In genomic region chr10:47484786-47485185, GRCh38 we compare ENCODE assay signal across 22 cellular contexts. TPM values are rescaled to one million over a fixed set of nuclear protein-coding genes. Genes with fewer than 3 reads are reported as not detected.
"Had no signal": no experiment of that assay in that cellular context is flagged by ENCODE, and none has a peak within 500 bp of the region (broad histone marks: within the 10 kb centered on the region; RNA-seq: fewer than 3 reads in every experiment).

No MANE protein-coding gene starts in this region.

RNA-seq across cellular contexts. Expression of gene ANXA8, which starts 0.9 kb away (rescaled TPM):
- total RNA-seq: activated CD4-positive, alpha-beta memory T cell treated with anti-CD3 and anti-CD28 coated beads for 36 hours; activated CD4-positive, alpha-beta T cell treated with anti-CD3 and anti-CD28 coated beads for 36 hours; activated CD8-positive, alpha-beta memory T cell treated with anti-CD3 and anti-CD28 coated beads for 36 hours; activated CD8-positive, alpha-beta T cell treated with anti-CD3 and anti-CD28 coated beads for 36 hours; activated naive CD4-positive, alpha-beta T cell treated with anti-CD3 and anti-CD28 coated beads for 36 hours; activated naive CD4-positive, alpha-beta T cell treated with anti-CD3 and anti-CD28 coated beads, Interleukin-2, amount 50 U/mL, for 72 hours; activated naive CD8-positive, alpha-beta T cell treated with anti-CD3 and anti-CD28 coated beads for 36 hours; activated T-cell treated with anti-CD3 and anti-CD28 coated beads, Interleukin-2, amount 50 U/mL, for 4 hours; activated T-cell treated with anti-CD3 and anti-CD28 coated beads, Interleukin-2, amount 50 U/mL, for 72 hours; activated T-helper 1 cell treated with anti-CD3 and anti-CD28 coated beads, Interleukin-12 subunit alpha, Interleukin-12 subunit beta, Interleukin-2, Interleukin-4 antibody, amounts not matched to agents 30 ng/mL and 10 ng/mL and 1 ng/mL, durations not matched to agents 14 hours and 24 hours and 36 hours; activated T-helper 17 cell treated with anti-CD3 and anti-CD28 coated beads, Interleukin-2, amount 50 U/mL, for 72 hours; body of pancreas; cardiac septum; T-cell; T-helper 17 cell had no signal

RNA-seq across cellular contexts. Expression of gene FAM25G, which starts 6.7 kb away (rescaled TPM):
- total RNA-seq: activated CD4-positive, alpha-beta memory T cell treated with anti-CD3 and anti-CD28 coated beads for 36 hours; activated CD4-positive, alpha-beta T cell treated with anti-CD3 and anti-CD28 coated beads for 36 hours; activated CD8-positive, alpha-beta memory T cell treated with anti-CD3 and anti-CD28 coated beads for 36 hours; activated CD8-positive, alpha-beta T cell treated with anti-CD3 and anti-CD28 coated beads for 36 hours; activated naive CD4-positive, alpha-beta T cell treated with anti-CD3 and anti-CD28 coated beads for 36 hours; activated naive CD4-positive, alpha-beta T cell treated with anti-CD3 and anti-CD28 coated beads, Interleukin-2, amount 50 U/mL, for 72 hours; activated naive CD8-positive, alpha-beta T cell treated with anti-CD3 and anti-CD28 coated beads for 36 hours; activated T-cell treated with anti-CD3 and anti-CD28 coated beads, Interleukin-2, amount 50 U/mL, for 4 hours; activated T-cell treated with anti-CD3 and anti-CD28 coated beads, Interleukin-2, amount 50 U/mL, for 72 hours; activated T-helper 1 cell treated with anti-CD3 and anti-CD28 coated beads, Interleukin-12 subunit alpha, Interleukin-12 subunit beta, Interleukin-2, Interleukin-4 antibody, amounts not matched to agents 30 ng/mL and 10 ng/mL and 1 ng/mL, durations not matched to agents 14 hours and 24 hours and 36 hours; activated T-helper 17 cell treated with anti-CD3 and anti-CD28 coated beads, Interleukin-2, amount 50 U/mL, for 72 hours; adrenal gland; aorta; astrocyte; body of pancreas; breast epithelium; cardiac septum; T-cell; T-helper 1 cell treated with Interleukin-12 subunit alpha and Interleukin-12 subunit beta and Interleukin-4 antibody, amounts not matched to agents 30 ng/mL and 1 ng/mL, for 36 hours; T-helper 17 cell; T-helper 2 cell treated with Interferon-gamma antibody and Interleukin-4, amounts not matched to agents 100 ng/mL and 5 ng/mL, for 36 hours; WTC11 had no signal
- polyA plus RNA-seq: adrenal gland, aorta had no signal
